Comparison of ENCODE assay signal across 30 cellular contexts in the genomic region with DNA sequence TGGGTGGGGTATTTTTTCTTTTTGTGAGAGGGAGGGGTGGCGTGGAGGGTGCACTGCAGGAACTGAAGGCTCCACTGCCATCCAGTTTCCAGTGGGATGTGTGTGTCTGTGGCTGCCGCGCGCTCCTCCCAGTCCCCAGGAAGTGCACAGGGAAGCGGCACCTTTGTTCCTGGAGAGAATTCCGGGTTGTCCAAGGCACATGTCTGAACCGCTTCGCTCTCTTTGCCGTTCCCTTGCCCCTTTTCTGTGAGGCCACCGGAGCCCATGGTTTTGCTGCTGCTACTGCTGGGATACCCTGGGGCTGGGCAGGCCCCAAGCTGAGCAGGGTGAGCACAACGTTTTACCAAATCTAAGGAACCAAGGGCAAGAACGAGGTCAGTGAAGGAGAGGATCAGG. TPM values are rescaled to one million over a fixed set of nuclear protein-coding genes. Genes with fewer than 3 reads are reported as not detected.
DNase-seq lines count a peak whose midpoint lies in the region; ATAC-seq and TF ChIP-seq lines count a peak whose summit lies in the region.
"Had no signal": no experiment of that assay in that cellular context is flagged by ENCODE, and none has a peak within 500 bp of the region (broad histone marks: within the 10 kb centered on the region; RNA-seq: fewer than 3 reads in every experiment).

No MANE protein-coding gene starts in this region.

- H3K9me3 ChIP-seq in DOHH2 (ENCODE audit: control insufficient read depth, insufficient read depth, low read length) (no peaks in the 10 kb centered on the region), MM.1S (replicated peaks; ENCODE audit: insufficient read depth, low read length) (no peaks in the 10 kb centered on the region)

- no peak for ATAC-seq in activated CD4-positive, alpha-beta T cell treated with anti-CD3 and anti-CD28 coated beads for 36 hours
- ATAC-seq in activated B cell treated with CpG ODN at 0.5 μM for 24 hours (ENCODE audit: low read depth), result no peak
- no peak for ATAC-seq in naive thymus-derived CD8-positive, alpha-beta T cell
- no peak for ATAC-seq in stimulated activated naive CD8-positive, alpha-beta T cell treated with anti-CD3 and anti-CD28 coated beads, Interleukin-15, Interleukin-2, amounts not matched to agents 100 U/mL and 50 U/mL, for 24 hours
- ATAC-seq: activated CD4-positive, CD25-positive, alpha-beta regulatory T cell treated with anti-CD3 and anti-CD28 coated beads, Interleukin-2, amount 50 U/mL, for 24 hours; activated naive CD4-positive, alpha-beta T cell treated with anti-CD3 and anti-CD28 coated beads, Interleukin-2, amount 50 U/mL, for 72 hours; activated T-cell treated with anti-CD3 and anti-CD28 coated beads, Interleukin-2, amount 50 U/mL, for 4 hours had no signal

- no peaks in the 10 kb centered on the region for H3K9me3 Mint-ChIP-seq in activated CD4-positive, alpha-beta T cell treated with anti-CD3 and anti-CD28 coated beads, Interleukin-2, amount 10 ng/mL, durations not matched to agents 7 days and 5 days
- no peaks in the 10 kb centered on the region for H3K9me3 Mint-ChIP-seq in activated CD4-positive, alpha-beta T cell treated with anti-CD3 and anti-CD28 coated beads for 36 hours (ENCODE audit: low read depth)
- H3K9me3 Mint-ChIP-seq in activated B cell treated with CpG ODN at 0.5 μM for 24 hours, result no peaks in the 10 kb centered on the region
- H3K9me3 Mint-ChIP-seq in naive thymus-derived CD8-positive, alpha-beta T cell, result no peaks in the 10 kb centered on the region
- H3K9me3 Mint-ChIP-seq: activated naive CD4-positive, alpha-beta T cell treated with anti-CD3 and anti-CD28 coated beads, Interleukin-2, amount 50 U/mL, for 72 hours; activated T-cell treated with anti-CD3 and anti-CD28 coated beads, Interleukin-2, amount 50 U/mL, for 4 hours had no signal

- peak overlapping the region; percentile 78 for H3K4me2 ChIP-seq in DOHH2 (ENCODE audit: low read length)
- no peak overlapping the region for H3K4me2 ChIP-seq in MM.1S (ENCODE audit: low read depth, low read length)
- H3K4me2 ChIP-seq: PC-9 had no signal

- H3K36me3 ChIP-seq in DOHH2 (ENCODE audit: control insufficient read depth, low read length) (peaks cover 78% of the 10 kb centered on the region), MM.1S (replicated peaks; ENCODE audit: insufficient read depth, low read length) (no peaks in the 10 kb centered on the region; the same call in 1 of the 2 replicates)

- CTCF ChIA-PET in activated CD4-positive, alpha-beta T cell treated with anti-CD3 and anti-CD28 coated beads, Interleukin-2, amount 10 ng/mL, durations not matched to agents 7 days and 5 days (lab: Charles Lee), result interaction anchor here (0.6 to 2.3 kb wide), 3 partner anchors 11 to 15 kb away, joined by 3 to 5 read pairs (median 4); no protein-coding TSS in a partner anchor
- CTCF ChIA-PET in activated CD4-positive, alpha-beta T cell treated with anti-CD3 and anti-CD28 coated beads for 36 hours (lab: Charles Lee), result interaction anchor here (0.5 to 0.7 kb wide), 2 partner anchors 16 to 369 kb away, joined by 3 read pairs; no protein-coding TSS in a partner anchor
- CTCF ChIA-PET in activated B cell treated with CpG ODN at 0.5 μM for 24 hours (lab: Charles Lee), result no interaction called here

- no peaks in the 10 kb centered on the region for H3K27me3 ChIP-seq in DOHH2 (ENCODE audit: control insufficient read depth, low read length)
- H3K27me3 ChIP-seq in MM.1S (replicated peaks; ENCODE audit: insufficient read depth, low read length), result no peaks in the 10 kb centered on the region

- H2AFZ ChIP-seq in MM.1S (ENCODE audit: low read length), result no peak overlapping the region
- H2AFZ ChIP-seq: PC-9 had no signal

- peaks cover 50% of the 10 kb centered on the region for H3K36me3 Mint-ChIP-seq in activated CD4-positive, alpha-beta T cell treated with anti-CD3 and anti-CD28 coated beads, Interleukin-2, amount 10 ng/mL, durations not matched to agents 7 days and 5 days (ENCODE audit: low read depth)
- peaks cover 45% of the 10 kb centered on the region for H3K36me3 Mint-ChIP-seq in activated CD4-positive, alpha-beta T cell treated with anti-CD3 and anti-CD28 coated beads for 36 hours (ENCODE audit: low read depth)
- H3K36me3 Mint-ChIP-seq in activated B cell treated with CpG ODN at 0.5 μM for 24 hours (ENCODE audit: low read depth), result peaks cover 43% of the 10 kb centered on the region
- H3K36me3 Mint-ChIP-seq in naive thymus-derived CD8-positive, alpha-beta T cell, result peaks cover 5 to 25% (median 19%) of the 10 kb centered on the region in 3 donors

- H3K4me3 ChIP-seq in DOHH2 (ENCODE audit: low read length), result peak overlapping the region; percentile 69
- no peak overlapping the region for H3K4me3 ChIP-seq in MM.1S (ENCODE audit: low read length)
- H3K4me3 ChIP-seq: PC-9 had no signal

- H3K4me1 Mint-ChIP-seq in activated CD4-positive, alpha-beta T cell treated with anti-CD3 and anti-CD28 coated beads, Interleukin-2, amount 10 ng/mL, durations not matched to agents 7 days and 5 days, result peaks cover 47% of the 10 kb centered on the region
- peaks cover 41% of the 10 kb centered on the region for H3K4me1 Mint-ChIP-seq in activated CD4-positive, alpha-beta T cell treated with anti-CD3 and anti-CD28 coated beads for 36 hours
- H3K4me1 Mint-ChIP-seq in activated B cell treated with CpG ODN at 0.5 μM for 24 hours, result peaks cover 7% of the 10 kb centered on the region
- H3K4me1 Mint-ChIP-seq in naive thymus-derived CD8-positive, alpha-beta T cell, result peaks cover 17 to 41% (median 39%) of the 10 kb centered on the region in 4 donors

- intact Hi-C loops in activated CD4-positive, alpha-beta T cell treated with anti-CD3 and anti-CD28 coated beads for 36 hours (cut with DNase I, micrococcal nuclease), result no loop called here
- intact Hi-C loops in activated B cell treated with CpG ODN at 0.5 μM for 24 hours (cut with micrococcal nuclease), result no loop called here

- H3K4me3 Mint-ChIP-seq in activated CD4-positive, alpha-beta T cell treated with anti-CD3 and anti-CD28 coated beads, Interleukin-2, amount 10 ng/mL, durations not matched to agents 7 days and 5 days, result no peak overlapping the region
- H3K4me3 Mint-ChIP-seq in activated CD4-positive, alpha-beta T cell treated with anti-CD3 and anti-CD28 coated beads for 36 hours, result no peak overlapping the region
- peak overlapping the region; percentile 78 for H3K4me3 Mint-ChIP-seq in activated B cell treated with CpG ODN at 0.5 μM for 24 hours
- no peak overlapping the region for H3K4me3 Mint-ChIP-seq in naive thymus-derived CD8-positive, alpha-beta T cell
- H3K4me3 Mint-ChIP-seq: activated T-cell treated with anti-CD3 and anti-CD28 coated beads, Interleukin-2, amount 50 U/mL, for 4 hours had no signal

- H3K27ac ChIP-seq in DOHH2 (ENCODE audit: low read depth, low read length), result peak overlapping the region; percentile 93
- no peak overlapping the region for H3K27ac ChIP-seq in MM.1S (ENCODE audit: low read length)
- H3K27ac ChIP-seq: HL-60, PC-9 had no signal

- H3K27ac Mint-ChIP-seq in activated CD4-positive, alpha-beta T cell treated with anti-CD3 and anti-CD28 coated beads, Interleukin-2, amount 10 ng/mL, durations not matched to agents 7 days and 5 days, result peak overlapping the region; percentile 72
- H3K27ac Mint-ChIP-seq in activated CD4-positive, alpha-beta T cell treated with anti-CD3 and anti-CD28 coated beads for 36 hours, result no peak overlapping the region
- peak overlapping the region; percentile 95 for H3K27ac Mint-ChIP-seq in activated B cell treated with CpG ODN at 0.5 μM for 24 hours
- H3K27ac Mint-ChIP-seq in naive thymus-derived CD8-positive, alpha-beta T cell, result peak overlapping the region in 6 of 10 donors; percentile 5 to 79 (median 44)

- H3K9ac ChIP-seq in MM.1S (ENCODE audit: low read length), result no peak overlapping the region

- no peaks in the 10 kb centered on the region for H3K27me3 Mint-ChIP-seq in activated CD4-positive, alpha-beta T cell treated with anti-CD3 and anti-CD28 coated beads, Interleukin-2, amount 10 ng/mL, durations not matched to agents 7 days and 5 days
- H3K27me3 Mint-ChIP-seq in activated CD4-positive, alpha-beta T cell treated with anti-CD3 and anti-CD28 coated beads for 36 hours, result no peaks in the 10 kb centered on the region
- H3K27me3 Mint-ChIP-seq in activated B cell treated with CpG ODN at 0.5 μM for 24 hours, result no peaks in the 10 kb centered on the region
- H3K27me3 Mint-ChIP-seq in naive thymus-derived CD8-positive, alpha-beta T cell, result no peaks in the 10 kb centered on the region

- no peaks in the 10 kb centered on the region for H3K9me2 ChIP-seq in DOHH2 (replicated peaks; ENCODE audit: control insufficient read depth, low read length)
- no peaks in the 10 kb centered on the region for H3K9me2 ChIP-seq in MM.1S (replicated peaks; ENCODE audit: insufficient read depth, low read length)

- H3F3A ChIP-seq in DOHH2 (ENCODE audit: control insufficient read depth, insufficient read depth), result peaks cover 47% of the 10 kb centered on the region
- peaks cover 18% of the 10 kb centered on the region for H3F3A ChIP-seq in MM.1S (ENCODE audit: insufficient read depth, low read length)

- peaks cover 62% of the 10 kb centered on the region for H3K4me1 ChIP-seq in DOHH2 (ENCODE audit: control insufficient read depth, low read length)
- H3K4me1 ChIP-seq in MM.1S (ENCODE audit: low read length), result peaks cover 24% of the 10 kb centered on the region

- TF ChIP-seq CTCF in DOHH2 (IDR thresholded peaks at IDR 0.05; ENCODE audit: low read depth, low read length, poor library complexity, severe bottlenecking) (no peak), activated B cell treated with CpG ODN at 0.5 μM for 24 hours (IDR thresholded peaks at IDR 0.05) (no peak), MM.1S (IDR thresholded peaks at IDR 0.05; ENCODE audit: low read length) (no peak)

- peaks cover 66% of the 10 kb centered on the region for H3K79me2 ChIP-seq in DOHH2 (ENCODE audit: control insufficient read depth, low read length)
- peaks cover 13% of the 10 kb centered on the region for H3K79me2 ChIP-seq in MM.1S (ENCODE audit: low read length)

- no peak for DNase-seq in activated CD4-positive, alpha-beta T cell treated with anti-CD3 and anti-CD28 coated beads, Interleukin-2, amount 10 ng/mL, durations not matched to agents 7 days and 5 days
- no peak for DNase-seq in activated CD4-positive, alpha-beta T cell treated with anti-CD3 and anti-CD28 coated beads for 36 hours
- DNase-seq in activated B cell treated with CpG ODN at 0.5 μM for 24 hours (no peak), MM.1S (no peak), NCI-H774 (lab: John Stamatoyannopoulos, UW) (no peak)
- DNase-seq in naive thymus-derived CD8-positive, alpha-beta T cell, result peak in 1 of 10 donors; percentile 35
- DNase-seq in stimulated activated naive CD8-positive, alpha-beta T cell treated with anti-CD3 and anti-CD28 coated beads, Interleukin-15, Interleukin-2, amounts not matched to agents 100 U/mL and 50 U/mL, for 24 hours, result no peak
- DNase-seq: activated T-cell treated with anti-CD3 and anti-CD28 coated beads, Interleukin-2, amount 50 U/mL, for 4 hours; AML-193; central memory CD4-positive, alpha-beta T cell; dermis blood vessel endothelial cell; HCEC 1CT; kidney glomerular epithelial cell; mesendoderm; NCI-H1417; NCI-H446; occipital lobe; PC-9; Right ventricle myocardium superior; stimulated activated CD4-positive, alpha-beta T cell treated with anti-CD3 and anti-CD28 coated beads, Interleukin-1b, Interleukin-23, amount 100 ng/mL, for 48 hours had no signal

- no peaks in the 10 kb centered on the region for H4K20me1 ChIP-seq in DOHH2 (ENCODE audit: control insufficient read depth, insufficient read depth, low read depth, low read length)
- H4K20me1 ChIP-seq in MM.1S (ENCODE audit: insufficient read depth, low read length), result no peaks in the 10 kb centered on the region

- POLR2A ChIA-PET in activated CD4-positive, alpha-beta T cell treated with anti-CD3 and anti-CD28 coated beads, Interleukin-2, amount 10 ng/mL, durations not matched to agents 7 days and 5 days (lab: Charles Lee), result no interaction called here
- POLR2A ChIA-PET in activated CD4-positive, alpha-beta T cell treated with anti-CD3 and anti-CD28 coated beads for 36 hours (lab: Charles Lee), result no interaction called here
- POLR2A ChIA-PET in activated B cell treated with CpG ODN at 0.5 μM for 24 hours (lab: Charles Lee), result interaction anchor here (0.6 to 5.3 kb wide), 5 partner anchors 8 to 145 kb away, joined by 3 to 28 read pairs (median 6); a partner anchor contains a TSS
- POLR2A ChIA-PET in naive thymus-derived CD8-positive, alpha-beta T cell (lab: Charles Lee), result interaction anchor here (0.6 to 4.4 kb wide), 2 partner anchors 15 to 801 kb away, joined by 3 to 51 read pairs; no protein-coding TSS in a partner anchor

RNA-seq across cellular contexts. Expression of a gene that starts 19.5 kb away (rescaled TPM):
- total RNA-seq in activated CD4-positive, alpha-beta T cell treated with anti-CD3 and anti-CD28 coated beads, Interleukin-2, amount 10 ng/mL, durations not matched to agents 7 days and 5 days, result 10 to 100 TPM; 57.3 to 62.0 TPM
- total RNA-seq in activated CD4-positive, alpha-beta T cell treated with anti-CD3 and anti-CD28 coated beads for 36 hours, result 10 to 100 TPM; 39.7 to 41.7 TPM
- total RNA-seq in activated B cell treated with CpG ODN at 0.5 μM for 24 hours, result 59.6 and 78.0 TPM in 2 replicates
- total RNA-seq in naive thymus-derived CD8-positive, alpha-beta T cell, result 10 to 100 TPM; 61.5 to 64.4 TPM
- 10 to 100 TPM; 21.3 to 44.7 (median 22.9) TPM for polyA plus RNA-seq in naive thymus-derived CD8-positive, alpha-beta T cell

RNA-seq across cellular contexts. Expression of a gene that starts 58.4 kb away (rescaled TPM):
- not detected for total RNA-seq in activated CD4-positive, alpha-beta T cell treated with anti-CD3 and anti-CD28 coated beads, Interleukin-2, amount 10 ng/mL, durations not matched to agents 7 days and 5 days
- total RNA-seq in activated CD4-positive, alpha-beta T cell treated with anti-CD3 and anti-CD28 coated beads for 36 hours, result not detected
- not detected in 2 replicates for total RNA-seq in activated B cell treated with CpG ODN at 0.5 μM for 24 hours
- total RNA-seq in naive thymus-derived CD8-positive, alpha-beta T cell, result not detected
- not detected for polyA plus RNA-seq in naive thymus-derived CD8-positive, alpha-beta T cell
- total RNA-seq: A172; activated CD8-positive, alpha-beta memory T cell treated with anti-CD3 and anti-CD28 coated beads for 36 hours; activated T-cell treated with anti-CD3 and anti-CD28 coated beads, Interleukin-2, amount 50 U/mL, for 4 hours; Daoy; dermis blood vessel endothelial cell; endothelial cell of umbilical vein; PC-9; Right ventricle myocardium superior; subcutaneous adipose tissue; ureter had no signal

Comparison
In these comparisons a context has a peak if more than half of its experiments do, and no peak if none do; other contexts are left out.
1. POLR2A ChIA-PET loops: an anchor here in activated B cell treated with CpG ODN at 0.5 μM for 24 hours (0.6 to 5.3 kb wide) and naive thymus-derived CD8-positive, alpha-beta T cell (0.6 to 4.4 kb wide); none called in activated CD4-positive, alpha-beta T cell treated with anti-CD3 and anti-CD28 coated beads, Interleukin-2, amount 10 ng/mL, durations not matched to agents 7 days and 5 days and activated CD4-positive, alpha-beta T cell treated with anti-CD3 and anti-CD28 coated beads for 36 hours.